ENCODE assay signal across 8 cellular contexts in the genomic region with DNA sequence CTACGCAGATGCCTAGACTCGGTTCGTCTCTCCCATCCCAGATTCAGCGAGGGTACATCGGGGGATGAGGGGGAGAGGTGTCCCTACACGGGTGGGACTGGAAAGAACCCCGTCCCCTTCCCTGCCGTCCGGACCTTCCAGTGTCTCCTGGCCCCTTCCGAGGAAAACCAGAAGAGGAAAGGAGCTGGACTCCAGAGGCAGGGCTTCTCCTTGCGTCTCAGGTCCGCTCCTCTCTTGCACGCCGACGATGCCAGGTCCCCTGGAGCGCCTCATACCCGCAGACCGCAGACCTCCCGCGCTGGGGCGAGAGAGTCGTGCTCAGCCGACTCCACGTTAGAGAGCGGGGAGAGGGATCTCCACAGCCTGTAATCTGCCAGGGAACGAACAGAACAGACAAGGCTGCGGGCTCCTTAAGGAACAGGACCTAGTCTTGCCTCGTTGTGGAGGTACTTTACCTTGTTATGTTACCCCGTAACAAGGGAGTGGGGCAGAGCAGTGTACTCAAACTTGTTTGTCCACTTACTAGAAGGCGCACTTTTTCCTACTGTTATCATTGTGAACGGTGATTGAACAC. TPM values are rescaled to one million over a fixed set of nuclear protein-coding genes. Genes with fewer than 3 reads are reported as not detected.
DNase-seq lines count a peak whose midpoint lies in the region; ATAC-seq lines count a peak whose summit lies in the region.

No MANE protein-coding gene starts in this region.

- H3K9me3 ChIP-seq in endocrine pancreas (ENCODE audit: control insufficient read depth, low read length), result no peaks in the 10 kb centered on the region

- H3K9me3 Mint-ChIP-seq in activated CD4-positive, alpha-beta T cell treated with anti-CD3 and anti-CD28 coated beads, Interleukin-2, amount 10 ng/mL, durations not matched to agents 7 days and 5 days, result no peaks in the 10 kb centered on the region

- peaks cover 19% of the 10 kb centered on the region for H3K27me3 Mint-ChIP-seq in activated CD4-positive, alpha-beta T cell treated with anti-CD3 and anti-CD28 coated beads, Interleukin-2, amount 10 ng/mL, durations not matched to agents 7 days and 5 days

- POLR2A ChIA-PET in activated CD4-positive, alpha-beta T cell treated with anti-CD3 and anti-CD28 coated beads, Interleukin-2, amount 10 ng/mL, durations not matched to agents 7 days and 5 days (lab: Charles Lee), result no interaction called here

- no peaks in the 10 kb centered on the region for H3K36me3 ChIP-seq in endocrine pancreas (ENCODE audit: control insufficient read depth, insufficient read depth, low read length)

- no peaks in the 10 kb centered on the region for H3K36me3 Mint-ChIP-seq in activated CD4-positive, alpha-beta T cell treated with anti-CD3 and anti-CD28 coated beads, Interleukin-2, amount 10 ng/mL, durations not matched to agents 7 days and 5 days (ENCODE audit: low read depth)

- CTCF ChIA-PET in activated CD4-positive, alpha-beta T cell treated with anti-CD3 and anti-CD28 coated beads, Interleukin-2, amount 10 ng/mL, durations not matched to agents 7 days and 5 days (lab: Charles Lee), result interaction anchor here (1.5 to 6.2 kb wide), 5 partner anchors 11 to 51 kb away, joined by 4 to 55 read pairs (median 9); no protein-coding TSS in a partner anchor

- peak overlapping the region; percentile 82 for H3K4me3 ChIP-seq in endocrine pancreas (ENCODE audit: control insufficient read depth, insufficient read depth, low read length)

- peak overlapping the region; percentile 62 for H3K9ac ChIP-seq in endocrine pancreas (ENCODE audit: control insufficient read depth, insufficient read depth, low read length)

- H3K4me1 ChIP-seq in endocrine pancreas (ENCODE audit: control insufficient read depth, insufficient read depth, low read length), result no peaks in the 10 kb centered on the region

- no peaks in the 10 kb centered on the region for H3K27me3 ChIP-seq in endocrine pancreas (ENCODE audit: control insufficient read depth, insufficient read depth, low read length)

- peak; percentile 6 for ATAC-seq in HG02763 (IDR thresholded peaks at IDR 0.05; ENCODE audit: unreplicated experiment)
- ATAC-seq in stimulated activated naive CD8-positive, alpha-beta T cell treated with anti-CD3 and anti-CD28 coated beads, Interleukin-15, Interleukin-2, amounts not matched to agents 100 U/mL and 50 U/mL, for 24 hours, result peak; percentile 41

- H3K27ac Mint-ChIP-seq in activated CD4-positive, alpha-beta T cell treated with anti-CD3 and anti-CD28 coated beads, Interleukin-2, amount 10 ng/mL, durations not matched to agents 7 days and 5 days, result peak overlapping the region; percentile 84

- peak overlapping the region; percentile 85 for H3K4me3 Mint-ChIP-seq in activated CD4-positive, alpha-beta T cell treated with anti-CD3 and anti-CD28 coated beads, Interleukin-2, amount 10 ng/mL, durations not matched to agents 7 days and 5 days

- DNase-seq in NCI-H1417 (lab: John Stamatoyannopoulos, UW), result peak; percentile 61 to 91 (median 91)
- DNase-seq in NCI-H1417 treated with DMSO at 0.1 percent for 48 hours (lab: John Stamatoyannopoulos, UW), result no peak
- peak; percentile 66 for DNase-seq in NCI-H2196 (lab: John Stamatoyannopoulos, UW; ENCODE audit: unreplicated experiment)
- DNase-seq in activated CD4-positive, alpha-beta T cell treated with anti-CD3 and anti-CD28 coated beads, Interleukin-2, amount 10 ng/mL, durations not matched to agents 7 days and 5 days, result peak; percentile 63
- peak; percentile 36 for DNase-seq in mucosa of gallbladder (ENCODE audit: low spot score)
- peak; percentile 72 for DNase-seq in stimulated activated naive CD8-positive, alpha-beta T cell treated with anti-CD3 and anti-CD28 coated beads, Interleukin-15, Interleukin-2, amounts not matched to agents 100 U/mL and 50 U/mL, for 24 hours

- H3K4me1 Mint-ChIP-seq in activated CD4-positive, alpha-beta T cell treated with anti-CD3 and anti-CD28 coated beads, Interleukin-2, amount 10 ng/mL, durations not matched to agents 7 days and 5 days, result peaks cover 32% of the 10 kb centered on the region

RNA-seq across cellular contexts. Expression of a gene that starts 0.4 kb away (rescaled TPM):
- total RNA-seq in activated CD4-positive, alpha-beta T cell treated with anti-CD3 and anti-CD28 coated beads, Interleukin-2, amount 10 ng/mL, durations not matched to agents 7 days and 5 days, result 10 to 100 TPM; 70.4 to 72.3 TPM
- 18.6 TPM for total RNA-seq in mucosa of gallbladder

RNA-seq across cellular contexts. Expression of a gene that starts 45.5 kb away (rescaled TPM):
- total RNA-seq in activated CD4-positive, alpha-beta T cell treated with anti-CD3 and anti-CD28 coated beads, Interleukin-2, amount 10 ng/mL, durations not matched to agents 7 days and 5 days, result 10 to 100 TPM; 10.8 to 11.9 TPM
- 7.4 TPM for total RNA-seq in mucosa of gallbladder

RNA-seq across cellular contexts. Expression of a gene that starts 48.7 kb away (rescaled TPM):
- under 1 TPM; 0.21 to 0.25 TPM for total RNA-seq in activated CD4-positive, alpha-beta T cell treated with anti-CD3 and anti-CD28 coated beads, Interleukin-2, amount 10 ng/mL, durations not matched to agents 7 days and 5 days
- total RNA-seq in mucosa of gallbladder, result 0.63 TPM
